In genomic region chr11:76782526-76783293, GRCh38 we compare ENCODE assay signal across 8 cellular contexts. TPM values are rescaled to one million over a fixed set of nuclear protein-coding genes. Genes with fewer than 3 reads are reported as not detected.
A peak's percentile ranks its signal among the peaks of the same experiment; 100 is the strongest.
DNase-seq lines count a peak whose midpoint lies in the region; ATAC-seq, FAIRE-seq and TF ChIP-seq lines count a peak whose summit lies in the region.

No MANE protein-coding gene starts in this region.

- no peaks in the 10 kb centered on the region for H3K9me3 Mint-ChIP-seq in chondrocyte (ENCODE audit: low read depth)

- H3K27ac ChIP-seq in small intestine (ENCODE audit: low read depth in 1 of 2, low read length in 1 of 2), result peak overlapping the region; percentile 91 to 99

- H3K27me3 Mint-ChIP-seq in chondrocyte (ENCODE audit: low read depth), result no peaks in the 10 kb centered on the region

- FAIRE-seq in small intestine (lab: Jason Lieb, UNC), result no peak

- no peaks in the 10 kb centered on the region for H3K36me3 ChIP-seq in small intestine (ENCODE audit: control insufficient read depth in 2 of 2, insufficient read depth in 2 of 2, low read length in 2 of 2)

- peaks cover 0 to 3% of the 10 kb centered on the region in 2 donors for H3K4me1 ChIP-seq in small intestine (ENCODE audit: control insufficient read depth in 2 of 2, insufficient read depth in 1 of 2, low read depth in 1 of 2, low read length in 1 of 2)

- no peaks in the 10 kb centered on the region for H3K36me3 Mint-ChIP-seq in chondrocyte (ENCODE audit: low read depth)

- no peak for ATAC-seq in HG03457 (IDR thresholded peaks at IDR 0.05; ENCODE audit: unreplicated experiment)

- DNase-seq in activated CD8-positive, alpha-beta memory T cell treated with anti-CD3 and anti-CD28 coated beads for 24 hours, result peak; percentile 74
- no peak for DNase-seq in activated CD8-positive, alpha-beta memory T cell treated with anti-CD3 and anti-CD28 coated beads, Interleukin-2, amount 50 U/mL, for 4 hours
- DNase-seq in NCI-H1105 (lab: John Stamatoyannopoulos, UW), result peak; percentile 93
- DNase-seq in SKM-1 (lab: John Stamatoyannopoulos, UW; ENCODE audit: unreplicated experiment), result peak; percentile 79
- DNase-seq in chondrocyte (ENCODE audit: low spot score), result peak; percentile 98
- DNase-seq in islet precursor cell, result peak; percentile 96
- peak; percentile 90 for DNase-seq in small intestine

- no peak for TF ChIP-seq CTCF in chondrocyte (IDR thresholded peaks at IDR 0.05)

- no peaks in the 10 kb centered on the region for H3K27me3 ChIP-seq in small intestine (ENCODE audit: control insufficient read depth in 2 of 2, insufficient read depth in 2 of 2, low read length in 2 of 2)

- peaks cover 66% of the 10 kb centered on the region for H3K4me1 Mint-ChIP-seq in chondrocyte (ENCODE audit: low read depth)

- WGBS in small intestine, 3 donors, result 1 to 2% (median 2%) methylated on average over 28 to 38 of the region's 38 CpGs

- peak overlapping the region; percentile 69 to 91 for H3K4me3 ChIP-seq in small intestine (ENCODE audit: low read depth in 1 of 2, low read length in 2 of 2)

- peak overlapping the region; percentile 93 for H3K27ac Mint-ChIP-seq in chondrocyte (ENCODE audit: unreplicated experiment)

- no peaks in the 10 kb centered on the region for H3K9me3 ChIP-seq in small intestine (ENCODE audit: control insufficient read depth, low read depth)

- H3K4me3 Mint-ChIP-seq in chondrocyte (ENCODE audit: unreplicated experiment), result peak overlapping the region; percentile 86

RNA-seq across cellular contexts. Expression of gene TSKU, which starts 0.4 kb away (rescaled TPM):
- total RNA-seq in chondrocyte, result 41.7 to 46.2 TPM (median 42.3 TPM) in 3 replicates
- 10 to 100 TPM; 21.9 to 42.7 (median 22.8) TPM for polyA plus RNA-seq in small intestine
